In the genomic region with DNA sequence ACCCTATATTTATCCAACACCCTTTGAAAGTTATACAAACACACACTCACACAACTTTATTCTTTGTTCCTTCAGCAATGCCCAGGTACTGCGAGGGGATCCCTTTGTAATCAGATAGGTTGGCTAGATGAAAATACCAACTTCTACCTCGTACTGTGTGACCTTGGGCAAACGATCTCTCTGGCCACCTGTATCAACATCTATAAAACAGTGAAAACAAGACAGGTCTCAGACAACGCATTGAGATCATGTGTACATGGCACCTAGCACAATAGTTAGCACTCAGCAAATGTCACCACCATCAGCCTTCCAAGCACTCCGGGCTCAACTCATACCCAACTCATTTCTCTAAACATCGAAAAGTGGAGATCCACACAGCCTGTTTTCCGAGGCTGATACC, we compare ENCODE assay signal across 18 cellular contexts.
DNase-seq lines count a peak whose midpoint lies in the region; ATAC-seq and TF ChIP-seq lines count a peak whose summit lies in the region.
"Had no signal": no experiment of that assay in that cellular context is flagged by ENCODE, and none has a peak within 500 bp of the region (broad histone marks: within the 10 kb centered on the region; RNA-seq: fewer than 3 reads in every experiment).

No MANE protein-coding gene starts in this region.

- H2AFZ ChIP-seq in mammary epithelial cell (ENCODE audit: low read depth, low read length) = no peak overlapping the region

- no peaks in the 10 kb centered on the region for H4K20me1 ChIP-seq in mammary epithelial cell (ENCODE audit: insufficient read depth, low read length)

- TF ChIP-seq CTCF in mammary epithelial cell (conservative IDR thresholded peaks at IDR 0.05 in 1 of 2, IDR thresholded peaks at IDR 0.05 in 1 of 2; ENCODE audit: extremely low read depth in 1 of 2, insufficient read depth in 1 of 2, low read depth in 1 of 2, low read length in 2 of 2) (no peak), osteocyte (IDR thresholded peaks at IDR 0.05) (no peak), type B pancreatic cell (conservative IDR thresholded peaks at IDR 0.05) (no peak)

- BruUV-seq in mammary epithelial cell (replicated peaks; lab: Mats Ljungman, UMichigan) = TSS peak; percentile 98

- in situ Hi-C loops in mammary epithelial cell (cut with MboI; ENCODE audit: low sequenced_read_pairs in 2 of 2) = no loop called here

- H3K9me3 ChIP-seq in mammary epithelial cell (replicated peaks; ENCODE audit: insufficient read depth, low read length) = no peaks in the 10 kb centered on the region
- H3K9me3 ChIP-seq: left lung had no signal

- H3K4me3 Mint-ChIP-seq in osteocyte (ENCODE audit: unreplicated experiment) (no peak overlapping the region), type B pancreatic cell (no peak overlapping the region)
- H3K4me3 Mint-ChIP-seq: activated B cell treated with CpG ODN at 0.5 μM for 24 hours; activated CD8-positive, alpha-beta T cell treated with anti-CD3 and anti-CD28 coated beads, Interleukin-2, amount 10 ng/mL, durations not matched to agents 7 days and 5 days; stimulated activated memory B cell treated with anti-CD40 and anti-IgM and Interleukin-4, amounts not matched to agents 10 μg/mL and 1 μg/mL and 100 μg/mL, for 72 hours; T-helper 1 cell treated with Interleukin-12 subunit alpha and Interleukin-12 subunit beta and Interleukin-4 antibody, amounts not matched to agents 30 μg/mL and 1 μg/mL, for 36 hours had no signal

- H3K79me2 ChIP-seq in mammary epithelial cell (ENCODE audit: insufficient read depth, low read length) = no peaks in the 10 kb centered on the region

- WGBS in mammary epithelial cell (ENCODE audit: low coverage, missing lambda C conversion rate) = 98% methylated on average over 7 of the region's 7 CpGs

- H3K36me3 Mint-ChIP-seq in osteocyte (ENCODE audit: unreplicated experiment) (no peaks in the 10 kb centered on the region), type B pancreatic cell (no peaks in the 10 kb centered on the region)
- H3K36me3 Mint-ChIP-seq: stimulated activated memory B cell treated with anti-CD40 and anti-IgM and Interleukin-4, amounts not matched to agents 10 μg/mL and 1 μg/mL and 100 μg/mL, for 72 hours had no signal

- H3K36me3 ChIP-seq in mammary epithelial cell (ENCODE audit: insufficient read depth, low read length) = no peaks in the 10 kb centered on the region
- H3K36me3 ChIP-seq: cardiac muscle cell had no signal

- H3K27ac Mint-ChIP-seq in osteocyte (ENCODE audit: unreplicated experiment) (peak overlapping the region; percentile 85), type B pancreatic cell (peak overlapping the region; percentile 75)
- H3K27ac Mint-ChIP-seq: activated B cell treated with CpG ODN at 0.5 μM for 24 hours; activated CD8-positive, alpha-beta T cell treated with anti-CD3 and anti-CD28 coated beads, Interleukin-2, amount 10 ng/mL, durations not matched to agents 7 days and 5 days; stimulated activated memory B cell treated with anti-CD40 and anti-IgM and Interleukin-4, amounts not matched to agents 10 μg/mL and 1 μg/mL and 100 μg/mL, for 72 hours; T-helper 1 cell treated with Interleukin-12 subunit alpha and Interleukin-12 subunit beta and Interleukin-4 antibody, amounts not matched to agents 30 μg/mL and 1 μg/mL, for 36 hours had no signal

- peak overlapping the region; percentile 72 for H3K27ac ChIP-seq in mammary epithelial cell (ENCODE audit: insufficient read depth, low read depth, low read length)
- H3K27ac ChIP-seq: cardiac muscle cell, left lung had no signal

- H3K4me1 Mint-ChIP-seq in osteocyte (ENCODE audit: unreplicated experiment) (peaks cover 36% of the 10 kb centered on the region), type B pancreatic cell (ENCODE audit: unreplicated experiment) (peaks cover 29% of the 10 kb centered on the region)
- H3K4me1 Mint-ChIP-seq: activated B cell treated with CpG ODN at 0.5 μM for 24 hours had no signal

- H3K9me3 Mint-ChIP-seq in osteocyte (ENCODE audit: unreplicated experiment) (no peaks in the 10 kb centered on the region), type B pancreatic cell (no peaks in the 10 kb centered on the region)
- H3K9me3 Mint-ChIP-seq: activated B cell treated with CpG ODN at 0.5 μM for 24 hours; stimulated activated memory B cell treated with anti-CD40 and anti-IgM and Interleukin-4, amounts not matched to agents 10 μg/mL and 1 μg/mL and 100 μg/mL, for 72 hours; T-helper 1 cell treated with Interleukin-12 subunit alpha and Interleukin-12 subunit beta and Interleukin-4 antibody, amounts not matched to agents 30 μg/mL and 1 μg/mL, for 36 hours had no signal

- H3K9ac ChIP-seq in mammary epithelial cell (ENCODE audit: insufficient read depth, low read length) = peak overlapping the region; percentile 25

- no peaks in the 10 kb centered on the region for H3K27me3 ChIP-seq in mammary epithelial cell (ENCODE audit: insufficient read depth, low read length)
- H3K27me3 ChIP-seq: cardiac muscle cell, left lung had no signal

- H3K4me1 ChIP-seq in mammary epithelial cell (ENCODE audit: insufficient read depth, low read length) = peaks cover 13% of the 10 kb centered on the region
- H3K4me1 ChIP-seq: left lung had no signal

- intact Hi-C loops in cardiac septum (cut with DNase I) (no loop called here), left ventricle myocardium superior (cut with micrococcal nuclease) (no loop called here), mammary epithelial cell (cut with micrococcal nuclease) (no loop called here)

- no peak overlapping the region for H3K4me2 ChIP-seq in mammary epithelial cell (ENCODE audit: insufficient read depth, low read depth, low read length)

- ATAC-seq in left ventricle myocardium superior = no peak
- ATAC-seq in GM18873 (IDR thresholded peaks at IDR 0.05; ENCODE audit: low FRiP score, unreplicated experiment) = no peak
- ATAC-seq: activated CD8-positive, alpha-beta T cell treated with anti-CD3 and anti-CD28 coated beads, Interleukin-2, amount 10 ng/mL, durations not matched to agents 7 days and 5 days; Right ventricle myocardium inferior; stimulated activated memory B cell treated with anti-CD40 and anti-IgM and Interleukin-4, amounts not matched to agents 10 μg/mL and 1 μg/mL and 100 μg/mL, for 72 hours had no signal

- peak; percentile 31 for DNase-seq in cardiac septum (ENCODE audit: low spot score)
- DNase-seq in left ventricle myocardium superior = no peak
- no peak for DNase-seq in mammary epithelial cell
- no peak for DNase-seq in osteocyte (ENCODE audit: extremely low spot score, unreplicated experiment)
- no peak for DNase-seq in type B pancreatic cell (ENCODE audit: extremely low spot score, unreplicated experiment)
- no peak for DNase-seq in NOMO-1 treated with dmso at 0.1 percent for 144 hours (lab: John Stamatoyannopoulos, UW; ENCODE audit: unreplicated experiment)
- no peak for DNase-seq in LoVo (ENCODE audit: low spot score)
- DNase-seq: activated B cell treated with CpG ODN at 0.5 μM for 24 hours; activated CD8-positive, alpha-beta T cell treated with anti-CD3 and anti-CD28 coated beads, Interleukin-2, amount 10 ng/mL, durations not matched to agents 7 days and 5 days; Kasumi-1; left lung; NCI-H1436; NCI-H2227 treated with DMSO at 0.1 percent for 48 hours had no signal

- CTCF ChIA-PET in mammary epithelial cell (lab: Charles Lee; ENCODE audit: low non-redundant PET) = no interaction called here

- H3K4me3 ChIP-seq in mammary epithelial cell (replicated peaks in 1 of 3; ENCODE audit: insufficient read depth in 1 of 3, low read depth in 2 of 3, low read length in 3 of 3) = no peak overlapping the region
- H3K4me3 ChIP-seq: cardiac muscle cell, left lung had no signal

- H3K27me3 Mint-ChIP-seq in osteocyte (ENCODE audit: unreplicated experiment) (no peaks in the 10 kb centered on the region), type B pancreatic cell (no peaks in the 10 kb centered on the region)
- H3K27me3 Mint-ChIP-seq: activated B cell treated with CpG ODN at 0.5 μM for 24 hours; stimulated activated memory B cell treated with anti-CD40 and anti-IgM and Interleukin-4, amounts not matched to agents 10 μg/mL and 1 μg/mL and 100 μg/mL, for 72 hours had no signal

- dilution Hi-C loops in mammary epithelial cell (cut with HindIII; ENCODE audit: low sequenced_read_pairs) = no loop called here
